Comparison of ENCODE assay signal across 1 cellular context in the genomic region with DNA sequence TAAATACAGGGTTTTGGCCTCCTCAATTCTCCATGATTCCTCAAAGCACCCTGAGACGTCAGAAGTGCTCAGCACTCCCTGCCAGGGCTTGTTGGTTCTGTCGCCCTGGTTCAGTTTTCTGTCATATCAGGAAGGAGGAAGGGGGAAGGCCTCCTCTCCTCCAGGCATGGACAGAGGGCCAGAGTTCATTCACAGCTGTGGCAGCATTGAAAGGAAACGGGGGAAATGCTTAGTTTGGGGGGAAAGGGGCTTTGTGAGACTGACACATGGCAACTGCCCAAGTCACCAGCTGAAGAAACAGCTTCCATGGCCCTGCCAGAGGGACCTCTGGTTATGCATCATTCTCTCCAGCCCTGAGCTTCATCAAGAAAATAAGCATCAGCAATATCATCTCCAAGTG.
TF ChIP-seq lines count a peak whose summit lies in the region.

No MANE protein-coding gene starts in this region.

TF ChIP-seq in IMR-90, 13 proteins besides CTCF, POLR2A, EP300 and RAD21 (continued from another document):
- TF ChIP-seq FOS (IDR thresholded peaks at IDR 0.05; ENCODE audit: low read depth, low read length) (no peak), MAFK (IDR thresholded peaks at IDR 0.05; ENCODE audit: low read depth, low read length) (no peak), RFX5 (IDR thresholded peaks at IDR 0.05; ENCODE audit: low read depth, low read length) (no peak), BHLHE40 (IDR thresholded peaks at IDR 0.05; ENCODE audit: low read depth, low read length) (no peak), SMC3 (IDR thresholded peaks at IDR 0.05; ENCODE audit: low read depth, low read length) (no peak), USF2 (IDR thresholded peaks at IDR 0.05; ENCODE audit: low read depth, low read length) (no peak), CHD1 (IDR thresholded peaks at IDR 0.05; ENCODE audit: low read depth, low read length) (no peak), CEBPB (IDR thresholded peaks at IDR 0.05; ENCODE audit: low read depth, low read length) (no peak), MAZ (IDR thresholded peaks at IDR 0.05; ENCODE audit: borderline replicate concordance, low read depth, low read length) (no peak), RCOR1 (IDR thresholded peaks at IDR 0.05; ENCODE audit: insufficient replicate concordance, low read length) (no peak)
- TF ChIP-seq, protein P1, sequence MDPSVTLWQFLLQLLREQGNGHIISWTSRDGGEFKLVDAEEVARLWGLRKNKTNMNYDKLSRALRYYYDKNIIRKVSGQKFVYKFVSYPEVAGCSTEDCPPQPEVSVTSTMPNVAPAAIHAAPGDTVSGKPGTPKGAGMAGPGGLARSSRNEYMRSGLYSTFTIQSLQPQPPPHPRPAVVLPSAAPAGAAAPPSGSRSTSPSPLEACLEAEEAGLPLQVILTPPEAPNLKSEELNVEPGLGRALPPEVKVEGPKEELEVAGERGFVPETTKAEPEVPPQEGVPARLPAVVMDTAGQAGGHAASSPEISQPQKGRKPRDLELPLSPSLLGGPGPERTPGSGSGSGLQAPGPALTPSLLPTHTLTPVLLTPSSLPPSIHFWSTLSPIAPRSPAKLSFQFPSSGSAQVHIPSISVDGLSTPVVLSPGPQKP (IDR thresholded peaks at IDR 0.05; ENCODE audit: borderline replicate concordance, low read depth, low read length) = no peak
TF ChIP-seq in IMR-90: peak in this region for 0.
